In the genomic region with DNA sequence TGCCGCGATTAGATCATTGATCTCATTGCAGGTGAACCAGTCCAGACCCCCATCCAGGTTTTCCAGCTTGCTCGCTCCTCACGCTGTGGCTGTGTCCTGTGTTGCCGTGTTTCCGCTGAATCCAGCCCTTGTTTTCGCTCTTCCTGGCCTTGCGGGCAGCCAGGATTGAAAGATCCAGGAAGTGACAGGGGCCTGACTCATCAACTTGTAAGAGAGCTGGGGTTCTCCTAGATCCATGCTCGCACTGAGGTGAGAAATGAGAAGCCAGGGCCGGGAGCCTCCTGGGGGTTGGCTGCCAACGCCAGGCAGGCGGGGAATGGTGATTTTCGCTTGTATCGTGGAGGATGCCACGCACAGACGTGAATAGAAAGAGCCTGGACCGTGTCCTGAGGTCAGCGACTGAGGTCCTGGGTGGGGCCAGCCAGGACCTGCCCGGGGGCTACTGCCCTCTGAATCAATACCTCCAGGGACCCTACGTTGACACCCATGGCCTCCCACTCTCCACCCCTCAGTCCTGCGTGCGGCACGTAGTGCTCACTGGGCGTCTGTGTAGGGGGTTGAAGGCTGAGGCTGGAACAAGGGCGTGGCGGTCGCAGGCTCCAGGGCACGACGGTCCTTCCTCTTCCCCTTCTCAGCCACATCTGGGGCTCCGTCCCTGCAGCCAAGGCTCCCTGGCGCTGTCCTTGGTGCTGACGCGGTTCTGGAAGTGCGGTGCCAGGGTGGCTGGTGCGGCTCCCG, we compare ENCODE assay signal across 8 cellular contexts. TPM values are rescaled to one million over a fixed set of nuclear protein-coding genes. Genes with fewer than 3 reads are reported as not detected.
DNase-seq lines count a peak whose midpoint lies in the region; ATAC-seq and TF ChIP-seq lines count a peak whose summit lies in the region.

No MANE protein-coding gene starts in this region.

- ATAC-seq in Right ventricle myocardium inferior (peak; percentile 89), HG02852 (IDR thresholded peaks at IDR 0.05; ENCODE audit: unreplicated experiment) (no peak)

- intact Hi-C loops in Right ventricle myocardium inferior (cut with DNase I): no loop called here
- intact Hi-C loops in cardiac septum (cut with DNase I): loop anchor here (2.0 kb wide), 1 partner anchor 42 kb away; a partner anchor contains a TSS

- peak; percentile 88 for DNase-seq in Right ventricle myocardium inferior (ENCODE audit: missing footprints)
- no peak for DNase-seq in cardiac septum (ENCODE audit: low spot score)
- DNase-seq in NCI-H2196 (lab: John Stamatoyannopoulos, UW; ENCODE audit: unreplicated experiment): peak; percentile 96
- DNase-seq in dermis blood vessel endothelial cell: peak; percentile 100
- DNase-seq in stimulated activated CD4-positive, alpha-beta T cell treated with anti-CD3 and anti-CD28 coated beads, Interleukin-15, amount 100 ng/mL, for 24 hours: peak; percentile 78

- TF ChIP-seq CTCF in WI38 (IDR thresholded peaks at IDR 0.05; ENCODE audit: low read depth, low read length): no peak

- peak overlapping the region; percentile 56 for H3K4me3 ChIP-seq in WI38 (ENCODE audit: low read depth, low read length)

- no peaks in the 10 kb centered on the region for H3K27me3 ChIP-seq in layer of hippocampus (ENCODE audit: control insufficient read depth, insufficient read depth, low read length)

- peak overlapping the region; percentile 57 for H3K27ac ChIP-seq in layer of hippocampus (ENCODE audit: low read depth, low read length)

RNA-seq across cellular contexts. Expression of a gene that starts 7.3 kb away (rescaled TPM):
- total RNA-seq in Right ventricle myocardium inferior (0.87 TPM), cardiac septum (3.7 TPM), dermis blood vessel endothelial cell (0.17 and 0.19 TPM in 2 replicates)

RNA-seq across cellular contexts. Expression of a gene that starts 11.9 kb away (rescaled TPM):
- 1.6 TPM for total RNA-seq in Right ventricle myocardium inferior
- 1.6 TPM for total RNA-seq in cardiac septum
- total RNA-seq in dermis blood vessel endothelial cell: 1.0 and 1.1 TPM in 2 replicates

RNA-seq across cellular contexts. Expression of a gene that starts 36.5 kb away (rescaled TPM):
- total RNA-seq in Right ventricle myocardium inferior (not detected), cardiac septum (0.30 TPM), dermis blood vessel endothelial cell (not detected in 2 replicates)

RNA-seq across cellular contexts. Expression of a gene that starts 42.2 kb away (rescaled TPM):
- total RNA-seq in Right ventricle myocardium inferior (39.5 TPM), cardiac septum (43.0 TPM), dermis blood vessel endothelial cell (23.8 and 54.5 TPM in 2 replicates)

RNA-seq across cellular contexts. Expression of a gene that starts 50.2 kb away (rescaled TPM):
- total RNA-seq in Right ventricle myocardium inferior: 0.73 TPM
- total RNA-seq in cardiac septum: 3.4 TPM
- 0.34 and 0.42 TPM in 2 replicates for total RNA-seq in dermis blood vessel endothelial cell
